Comparison of ENCODE assay signal across 28 cellular contexts in the genomic region with DNA sequence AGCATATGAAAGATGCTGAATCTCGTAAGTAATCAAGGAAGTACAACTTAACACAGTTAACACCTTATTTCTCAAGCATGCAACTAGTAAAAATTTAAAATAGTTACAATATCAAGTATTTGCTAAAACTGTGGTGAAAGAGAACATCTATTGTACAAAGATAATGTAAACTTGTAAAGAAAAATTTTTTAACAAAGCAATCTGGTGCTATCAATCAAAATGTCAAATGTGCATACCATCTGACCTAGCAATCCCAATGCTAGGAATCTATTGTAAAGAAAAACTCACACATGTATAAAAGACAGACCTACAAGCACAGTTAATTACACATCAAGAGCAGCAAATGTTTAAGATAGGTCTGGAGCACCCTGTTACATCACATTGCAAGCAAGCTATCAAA.
"Had no signal": no experiment of that assay in that cellular context is flagged by ENCODE, and none has a peak within 500 bp of the region (broad histone marks: within the 10 kb centered on the region; RNA-seq: fewer than 3 reads in every experiment).

No MANE protein-coding gene starts in this region.

- H3K27me3 Mint-ChIP-seq: naive B cell; natural killer cell treated with Interleukin-12 subunit alpha and Interleukin-12 subunit beta and Interleukin-15 and Interleukin-18, amount 100 ng/mL, for 72 hours; progenitor cell of endocrine pancreas; stimulated activated naive B cell treated with anti-CD40 and anti-IgM and Interleukin-4, amounts not matched to agents 10 μg/mL and 1 μg/mL and 100 μg/mL, for 72 hours; stimulated activated naive CD8-positive, alpha-beta T cell treated with anti-CD3 and anti-CD28 coated beads, Interleukin-15, Interleukin-2, amounts not matched to agents 100 ng/mL and 50 ng/mL, for 24 hours had no signal

- H3K9ac ChIP-seq: parathyroid adenoma had no signal

- H3K36me3 Mint-ChIP-seq: natural killer cell treated with Interleukin-12 subunit alpha and Interleukin-12 subunit beta and Interleukin-15 and Interleukin-18, amount 100 ng/mL, for 72 hours had no signal

- H3K27ac ChIP-seq: esophagus squamous epithelium, heart right ventricle, left lung, parathyroid adenoma, right lobe of liver, thoracic aorta, tibial nerve, upper lobe of left lung, uterus had no signal

- H3K27ac Mint-ChIP-seq: mesothelial cell of epicardium; naive B cell; natural killer cell treated with Interleukin-12 subunit alpha and Interleukin-12 subunit beta and Interleukin-15 and Interleukin-18, amount 100 ng/mL, for 72 hours; progenitor cell of endocrine pancreas; stimulated activated naive B cell treated with anti-CD40 and anti-IgM and Interleukin-4, amounts not matched to agents 10 μg/mL and 1 μg/mL and 100 μg/mL, for 72 hours; stimulated activated naive CD8-positive, alpha-beta T cell treated with anti-CD3 and anti-CD28 coated beads, Interleukin-15, Interleukin-2, amounts not matched to agents 100 ng/mL and 50 ng/mL, for 24 hours had no signal

- H2AFZ ChIP-seq: parathyroid adenoma had no signal

- H3K36me3 ChIP-seq: right lobe of liver, uterus had no signal

- ATAC-seq: heart right ventricle; left cardiac atrium; left lung; mucosa of descending colon; natural killer cell treated with Interleukin-12 subunit alpha and Interleukin-12 subunit beta and Interleukin-15 and Interleukin-18, amount 100 ng/mL, for 72 hours; right lobe of liver; stimulated activated naive B cell treated with anti-CD40 and anti-IgM and Interleukin-4, amounts not matched to agents 10 μg/mL and 1 μg/mL and 100 μg/mL, for 72 hours had no signal

- H3K4me1 ChIP-seq: esophagus squamous epithelium, left lung, parathyroid adenoma, tibial nerve had no signal

- H3K4me1 Mint-ChIP-seq: naive B cell had no signal

- H3K4me3 ChIP-seq: esophagus squamous epithelium, heart right ventricle, left lung, mucosa of descending colon, right lobe of liver, thoracic aorta, tibial nerve, upper lobe of left lung, uterus had no signal

- H3K9me3 Mint-ChIP-seq: naive B cell; natural killer cell treated with Interleukin-12 subunit alpha and Interleukin-12 subunit beta and Interleukin-15 and Interleukin-18, amount 100 ng/mL, for 72 hours; stimulated activated naive B cell treated with anti-CD40 and anti-IgM and Interleukin-4, amounts not matched to agents 10 μg/mL and 1 μg/mL and 100 μg/mL, for 72 hours; stimulated activated naive CD8-positive, alpha-beta T cell treated with anti-CD3 and anti-CD28 coated beads, Interleukin-15, Interleukin-2, amounts not matched to agents 100 ng/mL and 50 ng/mL, for 24 hours had no signal

- H3K9me3 ChIP-seq: esophagus squamous epithelium, left lung, mucosa of descending colon, right lobe of liver, thoracic aorta, tibial nerve, upper lobe of left lung, uterus had no signal

- DNase-seq: dermis blood vessel endothelial cell; effector memory CD4-positive, alpha-beta T cell; erythroblast; esophagus squamous epithelium; foreskin melanocyte; glutamatergic neuron; heart right ventricle; hippocampal formation; left cardiac atrium; left lung; mesenchymal stem cell; mucosa of descending colon; naive B cell; right lobe of liver; small intestine; stimulated activated CD4-positive, alpha-beta T cell treated with anti-CD3 and anti-CD28 coated beads, Interleukin-15, amount 100 ng/mL, for 24 hours; stimulated activated CD4-positive, alpha-beta T cell treated with anti-CD3 and anti-CD28 coated beads, Interleukin-2, amount 100 ng/mL, for 48 hours; stimulated activated naive B cell treated with anti-CD40 and anti-IgM and Interleukin-4, amounts not matched to agents 10 μg/mL and 1 μg/mL and 100 μg/mL, for 72 hours; upper lobe of left lung; uterus had no signal

- H3K27me3 ChIP-seq: esophagus squamous epithelium, heart right ventricle, left lung, right lobe of liver, tibial nerve, upper lobe of left lung, uterus had no signal

- H3K4me3 Mint-ChIP-seq: mesothelial cell of epicardium; naive B cell; natural killer cell treated with Interleukin-12 subunit alpha and Interleukin-12 subunit beta and Interleukin-15 and Interleukin-18, amount 100 ng/mL, for 72 hours; neural crest cell; stimulated activated naive B cell treated with anti-CD40 and anti-IgM and Interleukin-4, amounts not matched to agents 10 μg/mL and 1 μg/mL and 100 μg/mL, for 72 hours; stimulated activated naive CD8-positive, alpha-beta T cell treated with anti-CD3 and anti-CD28 coated beads, Interleukin-15, Interleukin-2, amounts not matched to agents 100 ng/mL and 50 ng/mL, for 24 hours had no signal
